Comparison of ENCODE assay signal across 21 cellular contexts in the genomic region with DNA sequence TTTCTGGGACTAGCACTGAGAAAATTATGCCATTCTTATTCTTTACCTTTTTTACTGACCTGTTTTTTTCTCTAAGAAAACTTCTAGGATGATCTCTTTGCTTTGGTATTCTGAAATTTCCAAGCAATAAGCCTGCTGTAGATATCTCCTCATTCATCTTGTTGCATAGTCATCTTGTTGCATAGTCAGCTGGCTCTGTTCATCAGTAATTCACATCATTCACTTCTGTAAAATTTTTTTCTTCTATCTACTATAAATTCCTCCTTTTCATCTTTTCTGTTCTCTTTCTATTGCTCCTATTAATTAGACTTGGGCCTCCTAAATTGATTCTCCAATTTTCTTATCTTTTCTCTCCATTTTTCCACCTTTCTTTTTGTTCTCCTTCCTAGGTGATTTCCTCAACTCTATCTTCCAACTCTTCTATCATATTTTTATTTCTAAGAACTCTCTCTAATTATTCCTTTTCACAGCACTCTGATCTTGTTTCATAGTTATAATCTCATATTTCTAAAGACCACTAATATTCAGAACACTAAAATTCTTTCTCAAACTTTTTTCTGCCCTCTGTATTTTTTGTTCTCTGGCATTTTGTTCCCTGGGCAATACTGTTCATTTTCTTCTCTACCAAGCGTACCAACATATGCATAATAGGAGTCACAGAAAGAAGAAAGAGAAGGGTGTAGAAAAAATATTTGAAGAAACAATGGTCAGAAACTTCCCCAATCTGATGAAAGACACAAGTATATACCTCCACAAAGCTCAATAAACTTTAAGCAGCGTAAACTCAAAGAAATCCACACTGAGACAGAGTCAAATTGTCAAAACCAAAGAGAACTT. TPM values are rescaled to one million over a fixed set of nuclear protein-coding genes. Genes with fewer than 3 reads are reported as not detected.
DNase-seq lines count a peak whose midpoint lies in the region; TF ChIP-seq lines count a peak whose summit lies in the region.
"Had no signal": no experiment of that assay in that cellular context is flagged by ENCODE, and none has a peak within 500 bp of the region (broad histone marks: within the 10 kb centered on the region; RNA-seq: fewer than 3 reads in every experiment).

No MANE protein-coding gene starts in this region.

- H3K9me3 Mint-ChIP-seq in HFFc6 = peaks cover 15% of the 10 kb centered on the region

- no peak overlapping the region for H4K91ac ChIP-seq in mesenchymal stem cell (ENCODE audit: low read length)

- H4K20me1 ChIP-seq in hepatocyte (ENCODE audit: insufficient read depth, poor library complexity, severe bottlenecking) = peaks cover 19% of the 10 kb centered on the region

- no peaks in the 10 kb centered on the region for H3K36me3 ChIP-seq in mesenchymal stem cell (ENCODE audit: control insufficient read depth in 1 of 2, insufficient read depth in 2 of 2, low read depth in 1 of 2, low read length in 2 of 2)
- H3K36me3 ChIP-seq in hepatocyte (replicated peaks; ENCODE audit: insufficient read depth, low read depth) = no peaks in the 10 kb centered on the region
- H3K36me3 ChIP-seq in thyroid gland = no peaks in the 10 kb centered on the region
- H3K36me3 ChIP-seq: gastrocnemius medialis, tibial artery had no signal

- TF ChIP-seq CTCF in HFFc6 (IDR thresholded peaks at IDR 0.05) (no peak), hepatocyte (IDR thresholded peaks at IDR 0.05; ENCODE audit: poor library complexity) (no peak), thyroid gland (IDR thresholded peaks at IDR 0.05) (no peak)

- WGBS in mesenchymal stem cell = 90% methylated on average over 1 of the region's 2 CpGs
- WGBS in hepatocyte (ENCODE audit: low lambda C conversion rate, missing lambda C conversion rate) = 98% methylated on average over 2 of the region's 2 CpGs
- WGBS in thyroid gland, 2 donors = 98 to 99% methylated on average over 2 of the region's 2 CpGs

- peaks cover 27% of the 10 kb centered on the region for H3K79me1 ChIP-seq in mesenchymal stem cell (replicated peaks; ENCODE audit: low read length, poor library complexity, severe bottlenecking)

- peaks cover 4% of the 10 kb centered on the region for H3K4me1 ChIP-seq in mesenchymal stem cell (ENCODE audit: control insufficient read depth, insufficient read depth, low read depth, low read length)
- no peaks in the 10 kb centered on the region for H3K4me1 ChIP-seq in hepatocyte (ENCODE audit: insufficient read depth)
- H3K4me1 ChIP-seq in thyroid gland = no peaks in the 10 kb centered on the region
- H3K4me1 ChIP-seq: tibial artery had no signal

- no peak overlapping the region for H2AFZ ChIP-seq in mesenchymal stem cell (ENCODE audit: low read depth, low read length)
- H2AFZ ChIP-seq in hepatocyte = no peak overlapping the region

- H3K23ac ChIP-seq in mesenchymal stem cell (ENCODE audit: low read length in 2 of 2) = no peak overlapping the region

- peak overlapping the region; percentile 41; the same call in 1 of the 2 replicates for H3K27ac Mint-ChIP-seq in HFFc6
- H3K27ac Mint-ChIP-seq: activated CD8-positive, alpha-beta T cell treated with anti-CD3 and anti-CD28 coated beads, Interleukin-2, amount 10 ng/mL, durations not matched to agents 7 days and 5 days; stimulated activated naive CD8-positive, alpha-beta T cell treated with anti-CD3 and anti-CD28 coated beads, Interleukin-15, Interleukin-2, amounts not matched to agents 100 ng/mL and 50 ng/mL, for 24 hours had no signal

- H3K79me2 ChIP-seq in hepatocyte = peaks cover 100% of the 10 kb centered on the region

- H3K4me1 Mint-ChIP-seq in HFFc6 (ENCODE audit: low read depth) = peaks cover 11% of the 10 kb centered on the region

- no peak overlapping the region for H2BK5ac ChIP-seq in mesenchymal stem cell (ENCODE audit: low read depth, low read length, poor library complexity, severe bottlenecking)

- H3K36me3 Mint-ChIP-seq in HFFc6 (ENCODE audit: low read depth) = peaks cover 30% of the 10 kb centered on the region

- no peak overlapping the region for H3K4ac ChIP-seq in mesenchymal stem cell (ENCODE audit: low read depth in 1 of 2, low read length in 2 of 2)

- H3K4me2 ChIP-seq in mesenchymal stem cell (ENCODE audit: low read length, poor library complexity, severe bottlenecking) (no peak overlapping the region), hepatocyte (no peak overlapping the region)

- intact Hi-C loops in thyroid gland (cut with DNase I) = no loop called here

- H3K9me3 ChIP-seq in mesenchymal stem cell (ENCODE audit: control insufficient read depth, low read length) (peaks cover 9% of the 10 kb centered on the region), hepatocyte (ENCODE audit: low read depth) (peaks cover 13% of the 10 kb centered on the region), thyroid gland (no peaks in the 10 kb centered on the region)
- H3K9me3 ChIP-seq: gastrocnemius medialis had no signal

- H4K8ac ChIP-seq in mesenchymal stem cell (ENCODE audit: low read length) = no peak overlapping the region

- H2AK5ac ChIP-seq in mesenchymal stem cell (ENCODE audit: low read length, severe bottlenecking) = no peak overlapping the region

- H2BK12ac ChIP-seq in mesenchymal stem cell (ENCODE audit: low read length in 2 of 2) = no peak overlapping the region

- H3K9ac ChIP-seq in mesenchymal stem cell (ENCODE audit: low read length) = no peak overlapping the region

- H3K14ac ChIP-seq in mesenchymal stem cell (ENCODE audit: low read length in 2 of 2) = no peak overlapping the region

- H3K9me2 ChIP-seq in hepatocyte (replicated peaks; ENCODE audit: insufficient read depth) = no peaks in the 10 kb centered on the region

- no peak overlapping the region for H3K18ac ChIP-seq in mesenchymal stem cell (ENCODE audit: low read depth in 1 of 2, low read length in 2 of 2)

- no peak overlapping the region for H2BK120ac ChIP-seq in mesenchymal stem cell (ENCODE audit: low read depth, low read length)

- DNase-seq in EL (peak; percentile 27), HFFc6 (peak; percentile 71), amniotic epithelial cell (ENCODE audit: low read depth) (peak; percentile 91), mesenchymal stem cell (peak; percentile 5), NCI-H524 (lab: John Stamatoyannopoulos, UW) (no peak), hepatocyte (ENCODE audit: low spot score) (no peak), thyroid gland (no peak)
- DNase-seq: activated CD8-positive, alpha-beta T cell treated with anti-CD3 and anti-CD28 coated beads, Interleukin-2, amount 10 ng/mL, durations not matched to agents 7 days and 5 days; activated naive CD4-positive, alpha-beta T cell treated with Interleukin-2 at 50 U/mL for 16 hours; activated T-cell treated with anti-CD3 and anti-CD28 coated beads, Interleukin-2, amount 50 U/mL, for 1 hour; DMS53; gastrocnemius medialis; NCI-H1436; NCI-H526; stimulated activated CD4-positive, alpha-beta T cell treated with anti-CD3 and anti-CD28 coated beads, Interleukin-4, amount 100 ng/mL, for 4 hours; T1000; tibial artery had no signal

- no peak overlapping the region for H2BK15ac ChIP-seq in mesenchymal stem cell (ENCODE audit: low read depth, poor library complexity, severe bottlenecking)

- H3K27me3 Mint-ChIP-seq in HFFc6 (ENCODE audit: insufficient read depth) = peaks cover 2% of the 10 kb centered on the region; the same call in 1 of the 2 replicates
- H3K27me3 Mint-ChIP-seq: stimulated activated naive CD8-positive, alpha-beta T cell treated with anti-CD3 and anti-CD28 coated beads, Interleukin-15, Interleukin-2, amounts not matched to agents 100 ng/mL and 50 ng/mL, for 24 hours had no signal

- H3K27me3 ChIP-seq in mesenchymal stem cell (ENCODE audit: control insufficient read depth in 1 of 2, insufficient read depth in 1 of 2, low read length in 2 of 2) (no peaks in the 10 kb centered on the region), hepatocyte (no peaks in the 10 kb centered on the region), thyroid gland (no peaks in the 10 kb centered on the region)
- H3K27me3 ChIP-seq: gastrocnemius medialis, tibial artery had no signal

- H3K27ac ChIP-seq in mesenchymal stem cell (ENCODE audit: low read length, poor library complexity, severe bottlenecking) (no peak overlapping the region), hepatocyte (no peak overlapping the region), thyroid gland (no peak overlapping the region)
- H3K27ac ChIP-seq: epithelial cell of prostate, gastrocnemius medialis, RWPE1, tibial artery had no signal

- no peak overlapping the region for H3K4me3 ChIP-seq in mesenchymal stem cell (ENCODE audit: insufficient read depth in 1 of 2, low read depth in 1 of 2, low read length in 2 of 2)
- H3K4me3 ChIP-seq in hepatocyte = no peak overlapping the region
- H3K4me3 ChIP-seq in thyroid gland (replicated peaks in 1 of 3) = no peak overlapping the region
- H3K4me3 ChIP-seq: gastrocnemius medialis, lung, tibial artery had no signal

- TF ChIP-seq POLR2A in thyroid gland (IDR thresholded peaks at IDR 0.05) = no peak

- no peak overlapping the region for H3K4me3 Mint-ChIP-seq in HFFc6
- H3K4me3 Mint-ChIP-seq: activated CD8-positive, alpha-beta T cell treated with anti-CD3 and anti-CD28 coated beads, Interleukin-2, amount 10 ng/mL, durations not matched to agents 7 days and 5 days; stimulated activated naive CD8-positive, alpha-beta T cell treated with anti-CD3 and anti-CD28 coated beads, Interleukin-15, Interleukin-2, amounts not matched to agents 100 ng/mL and 50 ng/mL, for 24 hours had no signal

RNA-seq across cellular contexts. Expression of a gene that starts 17.7 kb away (rescaled TPM):
- total RNA-seq in HFFc6 (2021; fragmentation: NEBNext Ultra II Directional; extraction: Animal tissue kit (Norgen Biotek cat#: 25700)) = 10 to 100 TPM; 24.1 to 32.0 (median 27.2) TPM
- 17.9 TPM for polyA plus RNA-seq in mesenchymal stem cell (2013, experiment 1 of 2)
- polyA plus RNA-seq in mesenchymal stem cell (2013, experiment 2 of 2) = 18.2 TPM
- total RNA-seq in hepatocyte (46.4 and 58.0 TPM in 2 replicates), thyroid gland (100 to 1,000 TPM in 3 of 4 donors, 10 to 100 TPM in 1; 90.5 to 169 (median 120) TPM)
- polyA plus RNA-seq in hepatocyte = 37.9 and 44.6 TPM in 2 replicates

Comparison
In these comparisons a context has a peak if more than half of its experiments do, and no peak if none do; other contexts are left out.
1. DNase-seq: peak in EL (single experiment), HFFc6 (single experiment), amniotic epithelial cell (single experiment) and mesenchymal stem cell (single experiment); none in NCI-H524 (0 of 2), hepatocyte (single experiment) and thyroid gland (0 of 2).